In the genomic region with DNA sequence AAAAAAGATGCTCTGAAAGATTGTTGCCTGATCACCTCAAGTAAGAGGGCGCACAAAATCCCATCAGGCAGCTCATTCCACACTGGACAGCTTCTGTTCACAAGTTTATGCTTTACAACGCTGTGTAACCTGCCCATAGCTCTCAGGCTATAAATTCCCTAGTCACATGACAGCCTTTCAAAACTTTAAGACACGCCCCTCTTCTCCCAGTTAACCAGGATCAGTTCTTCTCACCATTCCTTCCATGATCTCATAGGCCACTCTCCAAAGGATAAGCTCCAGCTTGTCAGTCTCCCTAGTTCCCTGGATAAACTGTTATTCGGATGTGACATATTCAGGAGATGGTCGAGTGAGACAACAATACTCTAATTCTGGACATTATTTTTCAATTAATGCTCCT, we compare ENCODE assay signal across 8 cellular contexts. TPM values are rescaled to one million over a fixed set of nuclear protein-coding genes. Genes with fewer than 3 reads are reported as not detected.
DNase-seq lines count a peak whose midpoint lies in the region; ATAC-seq lines count a peak whose summit lies in the region.

No MANE protein-coding gene starts in this region.

- no peaks in the 10 kb centered on the region for H3K27me3 ChIP-seq in BLaER1
- no peaks in the 10 kb centered on the region for H3K27me3 ChIP-seq in Karpas-422 (ENCODE audit: low read length)

- H3K9me3 ChIP-seq in BLaER1 (no peaks in the 10 kb centered on the region), Karpas-422 (ENCODE audit: low read length) (no peaks in the 10 kb centered on the region)

- H3K36me3 Mint-ChIP-seq in central memory CD8-positive, alpha-beta T cell (ENCODE audit: insufficient read depth) = peaks cover 26% of the 10 kb centered on the region
- H3K36me3 Mint-ChIP-seq in memory B cell = peaks cover 8% of the 10 kb centered on the region

- H3K27ac ChIP-seq in BLaER1 (no peak overlapping the region), Karpas-422 (ENCODE audit: low read length) (peak overlapping the region; percentile 90)

- H3K36me3 ChIP-seq in BLaER1 (peaks cover 81% of the 10 kb centered on the region), Karpas-422 (ENCODE audit: insufficient read depth, low read length) (peaks cover 51% of the 10 kb centered on the region)

- H3K4me3 Mint-ChIP-seq in central memory CD8-positive, alpha-beta T cell = peak overlapping the region; percentile 30
- H3K4me3 Mint-ChIP-seq in memory B cell = no peak overlapping the region

- peaks cover 100% of the 10 kb centered on the region for H4K20me1 ChIP-seq in BLaER1
- peaks cover 73% of the 10 kb centered on the region for H4K20me1 ChIP-seq in Karpas-422 (ENCODE audit: insufficient read depth, low read depth, low read length)

- H3K4me3 ChIP-seq in BLaER1 = no peak overlapping the region
- peak overlapping the region; percentile 48 for H3K4me3 ChIP-seq in Karpas-422 (ENCODE audit: low read length)

- peak; percentile 39 for DNase-seq in Karpas-422
- no peak for DNase-seq in central memory CD8-positive, alpha-beta T cell (ENCODE audit: low spot score in 2 of 2)
- no peak for DNase-seq in memory B cell (ENCODE audit: low spot score in 2 of 2)
- no peak for DNase-seq in NOMO-1 (lab: John Stamatoyannopoulos, UW; ENCODE audit: unreplicated experiment in 2 of 2)
- no peak for DNase-seq in AML-193 (lab: John Stamatoyannopoulos, UW)
- DNase-seq in ureter (ENCODE audit: low spot score) = no peak
- DNase-seq in NCI-H2227 treated with DMSO at 0.1 percent for 48 hours (lab: John Stamatoyannopoulos, UW) = no peak

- peak overlapping the region; percentile 63; the same call in 1 of the 2 replicates for H3K4me2 ChIP-seq in BLaER1
- peak overlapping the region; percentile 70 for H3K4me2 ChIP-seq in Karpas-422 (ENCODE audit: low read depth, low read length, poor library complexity, severe bottlenecking)

- peaks cover 78% of the 10 kb centered on the region for H3K4me1 ChIP-seq in BLaER1
- peaks cover 98% of the 10 kb centered on the region for H3K4me1 ChIP-seq in Karpas-422 (ENCODE audit: low read length)

- no peak overlapping the region for H2AFZ ChIP-seq in Karpas-422 (ENCODE audit: low read length)

- peak overlapping the region; percentile 62 for H3K27ac Mint-ChIP-seq in central memory CD8-positive, alpha-beta T cell (ENCODE audit: low read depth)
- peak overlapping the region; percentile 95 for H3K27ac Mint-ChIP-seq in memory B cell

- no peaks in the 10 kb centered on the region for H3K9me3 Mint-ChIP-seq in central memory CD8-positive, alpha-beta T cell
- H3K9me3 Mint-ChIP-seq in memory B cell = no peaks in the 10 kb centered on the region

- peaks cover 83% of the 10 kb centered on the region for H3K4me1 Mint-ChIP-seq in central memory CD8-positive, alpha-beta T cell
- H3K4me1 Mint-ChIP-seq in memory B cell = peaks cover 65% of the 10 kb centered on the region

- peaks cover 96% of the 10 kb centered on the region for H3K79me2 ChIP-seq in Karpas-422 (ENCODE audit: low read length)

- H3K9me2 ChIP-seq in Karpas-422 (replicated peaks; ENCODE audit: insufficient read depth, low read length) = no peaks in the 10 kb centered on the region

- H3K27me3 Mint-ChIP-seq in central memory CD8-positive, alpha-beta T cell = no peaks in the 10 kb centered on the region
- H3K27me3 Mint-ChIP-seq in memory B cell = no peaks in the 10 kb centered on the region

- ATAC-seq in central memory CD8-positive, alpha-beta T cell (replicated peaks; ENCODE audit: extremely low read depth, poor library complexity, severe bottlenecking) = no peak
- ATAC-seq in memory B cell (ENCODE audit: low read depth) = no peak

- H3K9ac ChIP-seq in BLaER1 = peak overlapping the region; percentile 21; the same call in 1 of the 2 replicates
- peak overlapping the region; percentile 29 for H3K9ac ChIP-seq in Karpas-422 (ENCODE audit: low read length)

RNA-seq across cellular contexts. Expression of gene ADNP, which starts 15.0 kb away (rescaled TPM):
- total RNA-seq in Karpas-422 (2014; rRNA removed; shearing (Covaris generic); ENCODE audit: low replicate concordance) = 40.1 and 55.5 TPM in 2 replicates
- 127 TPM for total RNA-seq in ureter

RNA-seq across cellular contexts. Expression of gene DPM1, which starts 42.1 kb away (rescaled TPM):
- 37.5 and 67.2 TPM in 2 replicates for total RNA-seq in Karpas-422 (2014; rRNA removed; shearing (Covaris generic); ENCODE audit: low replicate concordance)
- total RNA-seq in ureter = 41.8 TPM

RNA-seq across cellular contexts. Expression of gene MOCS3, which starts 42.4 kb away (rescaled TPM):
- total RNA-seq in Karpas-422 (2014; rRNA removed; shearing (Covaris generic); ENCODE audit: low replicate concordance) = 4.8 and 5.5 TPM in 2 replicates
- 6.5 TPM for total RNA-seq in ureter
